Comparison of ENCODE assay signal across 1 cellular context in genomic region chr21:45358711-45359310, GRCh38.
TF ChIP-seq lines count a peak whose summit lies in the region.

No MANE protein-coding gene starts in this region.

TF ChIP-seq in H1, 55 proteins besides CTCF, POLR2A, EP300 and RAD21:
- no peak for TF ChIP-seq SP4 (IDR thresholded peaks at IDR 0.05; ENCODE audit: low read length)
- no peak for TF ChIP-seq ATF2 (IDR thresholded peaks at IDR 0.05; ENCODE audit: low read length)
- no peak for TF ChIP-seq CBX8 (IDR thresholded peaks at IDR 0.05; ENCODE audit: borderline replicate concordance, low read depth, low read length)
- no peak for TF ChIP-seq POLR2AphosphoS5 (IDR thresholded peaks at IDR 0.05; ENCODE audit: low read depth, low read length)
- no peak for TF ChIP-seq POU5F1 (IDR thresholded peaks at IDR 0.05; ENCODE audit: low read depth, low read length)
- no peak for TF ChIP-seq CREB1 (IDR thresholded peaks at IDR 0.05)
- no peak for TF ChIP-seq BRCA1 (IDR thresholded peaks at IDR 0.05; ENCODE audit: low read depth, low read length)
- TF ChIP-seq RFX5 (IDR thresholded peaks at IDR 0.05; ENCODE audit: borderline replicate concordance, low read depth, low read length): no peak
